Comparison of ENCODE assay signal across 14 cellular contexts in the genomic region with DNA sequence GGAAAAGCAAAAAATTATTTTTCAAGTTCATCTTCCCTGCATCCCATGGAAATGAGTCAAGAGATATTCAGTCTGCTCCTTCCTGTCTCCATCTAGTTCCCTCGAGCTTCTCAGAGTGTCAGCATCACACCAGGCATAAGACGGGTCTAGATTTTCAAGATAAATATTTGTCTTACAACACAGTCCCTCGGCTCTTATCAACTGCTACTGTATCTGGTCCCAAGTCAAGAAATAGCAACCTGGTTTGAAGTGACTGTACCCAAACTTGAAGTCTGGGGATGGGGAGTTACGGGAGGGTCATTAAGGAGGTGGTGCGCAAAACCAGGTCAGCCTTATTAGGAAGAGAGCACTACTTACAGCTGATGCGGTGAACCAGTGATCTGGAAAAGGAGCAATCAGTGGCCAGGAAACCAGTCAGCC. TPM values are rescaled to one million over a fixed set of nuclear protein-coding genes. Genes with fewer than 3 reads are reported as not detected.
DNase-seq lines count a peak whose midpoint lies in the region; ATAC-seq and TF ChIP-seq lines count a peak whose summit lies in the region.
"Had no signal": no experiment of that assay in that cellular context is flagged by ENCODE, and none has a peak within 500 bp of the region (broad histone marks: within the 10 kb centered on the region; RNA-seq: fewer than 3 reads in every experiment).

No MANE protein-coding gene starts in this region.

- H3K9me3 Mint-ChIP-seq in activated CD8-positive, alpha-beta T cell treated with anti-CD3 and anti-CD28 coated beads, Interleukin-2, amount 10 ng/mL, durations not matched to agents 7 days and 5 days (ENCODE audit: insufficient read depth): no peaks in the 10 kb centered on the region

- POLR2A ChIA-PET in activated CD8-positive, alpha-beta T cell treated with anti-CD3 and anti-CD28 coated beads, Interleukin-2, amount 10 ng/mL, durations not matched to agents 7 days and 5 days (lab: Charles Lee): interaction anchor here (0.8 kb wide), 1 partner anchor 9 kb away, joined by 3 read pairs; no protein-coding TSS in a partner anchor

- H3K27me3 Mint-ChIP-seq in activated CD8-positive, alpha-beta T cell treated with anti-CD3 and anti-CD28 coated beads, Interleukin-2, amount 10 ng/mL, durations not matched to agents 7 days and 5 days (ENCODE audit: low read depth): no peaks in the 10 kb centered on the region

- H3K36me3 Mint-ChIP-seq in activated CD8-positive, alpha-beta T cell treated with anti-CD3 and anti-CD28 coated beads, Interleukin-2, amount 10 ng/mL, durations not matched to agents 7 days and 5 days (ENCODE audit: low read depth): peaks cover 34% of the 10 kb centered on the region

- ATAC-seq in activated CD8-positive, alpha-beta T cell treated with anti-CD3 and anti-CD28 coated beads, Interleukin-2, amount 10 ng/mL, durations not matched to agents 7 days and 5 days: no peak

- CTCF ChIA-PET in activated CD8-positive, alpha-beta T cell treated with anti-CD3 and anti-CD28 coated beads, Interleukin-2, amount 10 ng/mL, durations not matched to agents 7 days and 5 days (lab: Charles Lee): interaction anchor here (0.7 to 1.4 kb wide), 3 partner anchors 18 to 132 kb away, joined by 3 read pairs; no protein-coding TSS in a partner anchor

- H3K27ac Mint-ChIP-seq in activated CD8-positive, alpha-beta T cell treated with anti-CD3 and anti-CD28 coated beads, Interleukin-2, amount 10 ng/mL, durations not matched to agents 7 days and 5 days: no peak overlapping the region

- peaks cover 12% of the 10 kb centered on the region for H3K4me1 Mint-ChIP-seq in activated CD8-positive, alpha-beta T cell treated with anti-CD3 and anti-CD28 coated beads, Interleukin-2, amount 10 ng/mL, durations not matched to agents 7 days and 5 days (ENCODE audit: low read depth)

- no peak overlapping the region for H3K4me3 Mint-ChIP-seq in activated CD8-positive, alpha-beta T cell treated with anti-CD3 and anti-CD28 coated beads, Interleukin-2, amount 10 ng/mL, durations not matched to agents 7 days and 5 days

- no peaks in the 10 kb centered on the region for H3K36me3 ChIP-seq in adipocyte (ENCODE audit: control insufficient read depth, insufficient read depth, low read length, severe bottlenecking)
- peaks cover 26% of the 10 kb centered on the region for H3K36me3 ChIP-seq in skeletal muscle satellite cell (ENCODE audit: insufficient read depth, low read length)
- H3K36me3 ChIP-seq: cardiac muscle cell, thoracic aorta had no signal

- H3K27me3 ChIP-seq in adipocyte (replicated peaks; ENCODE audit: control insufficient read depth, insufficient read depth, low read length) (no peaks in the 10 kb centered on the region), skeletal muscle satellite cell (ENCODE audit: control insufficient read depth, insufficient read depth, low read length) (no peaks in the 10 kb centered on the region)
- H3K27me3 ChIP-seq: cardiac muscle cell had no signal

- H3K4me1 ChIP-seq in adipocyte (ENCODE audit: control insufficient read depth, insufficient read depth, low read length) (peaks cover 39% of the 10 kb centered on the region), skeletal muscle satellite cell (ENCODE audit: control insufficient read depth, insufficient read depth, low read length) (peaks cover 54% of the 10 kb centered on the region)

- TF ChIP-seq CTCF in fibroblast of villous mesenchyme (IDR thresholded peaks at IDR 0.05; ENCODE audit: insufficient read depth, low read depth, low read length): no peak

- no peak overlapping the region for H3K4me3 ChIP-seq in adipocyte (ENCODE audit: low read length)
- H3K4me3 ChIP-seq in fibroblast of villous mesenchyme (ENCODE audit: low read depth, low read length): no peak overlapping the region
- H3K4me3 ChIP-seq in skeletal muscle satellite cell (ENCODE audit: low read length): no peak overlapping the region
- H3K4me3 ChIP-seq: cardiac muscle cell, thoracic aorta had no signal

- H3K4me2 ChIP-seq in skeletal muscle satellite cell (ENCODE audit: low read length): peak overlapping the region; percentile 25

- peak overlapping the region; percentile 56 for H3K9ac ChIP-seq in adipocyte (ENCODE audit: low read length)
- peak overlapping the region; percentile 67 for H3K9ac ChIP-seq in skeletal muscle satellite cell (ENCODE audit: low read depth, low read length)

- DNase-seq in DMS53 (lab: John Stamatoyannopoulos, UW) (peak; percentile 21), DMS53 treated with DMSO at 0.1 percent for 48 hours (lab: John Stamatoyannopoulos, UW; ENCODE audit: unreplicated experiment) (no peak), adipocyte (ENCODE audit: low read depth) (peak; percentile 39), fibroblast of villous mesenchyme (ENCODE audit: low read depth) (peak; percentile 81), iPS-NIHi11 (ENCODE audit: low spot score) (no peak)
- DNase-seq in stimulated activated naive CD4-positive, alpha-beta T cell (lab: John Stamatoyannopoulos, UW): no peak
- no peak for DNase-seq in activated CD8-positive, alpha-beta T cell treated with anti-CD3 and anti-CD28 coated beads, Interleukin-2, amount 10 ng/mL, durations not matched to agents 7 days and 5 days
- DNase-seq: 8988T; hippocampal formation; nucleus accumbens; stimulated activated CD4-positive, alpha-beta T cell treated with anti-CD3 and anti-CD28 coated beads, Interleukin-4, amount 100 ng/mL, for 4 hours had no signal

- H3K9me3 ChIP-seq in adipocyte (ENCODE audit: control insufficient read depth, low read length): no peaks in the 10 kb centered on the region
- peaks cover 4% of the 10 kb centered on the region for H3K9me3 ChIP-seq in skeletal muscle satellite cell (replicated peaks; ENCODE audit: low read length)
- H3K9me3 ChIP-seq: thoracic aorta had no signal

RNA-seq across cellular contexts. Expression of a gene that starts 29.8 kb away (rescaled TPM):
- total RNA-seq in fibroblast of villous mesenchyme: 14.8 and 20.3 TPM in 2 replicates
- 40.1 and 50.0 TPM in 2 replicates for total RNA-seq in skeletal muscle satellite cell (2012; rRNA removed)
- total RNA-seq in activated CD8-positive, alpha-beta T cell treated with anti-CD3 and anti-CD28 coated beads, Interleukin-2, amount 10 ng/mL, durations not matched to agents 7 days and 5 days: 10 to 100 TPM; 44.3 to 44.7 TPM

Comparison
In these comparisons a context has a peak if more than half of its experiments do, and no peak if none do; other contexts are left out.
1. DNase-seq: peak in DMS53 (single experiment), adipocyte (single experiment) and fibroblast of villous mesenchyme (single experiment); none in DMS53 treated with DMSO at 0.1 percent for 48 hours (single experiment), iPS-NIHi11 (single experiment), stimulated activated naive CD4-positive, alpha-beta T cell (0 of 6) and activated CD8-positive, alpha-beta T cell treated with anti-CD3 and anti-CD28 coated beads, Interleukin-2, amount 10 ng/mL, durations not matched to agents 7 days and 5 days (single experiment).